9 cellular contexts compared by ENCODE assay signal in genomic region chr4:159016527-159017137, GRCh38.
DNase-seq lines count a peak whose midpoint lies in the region; ATAC-seq and TF ChIP-seq lines count a peak whose summit lies in the region.
"Had no signal": no experiment of that assay in that cellular context is flagged by ENCODE, and none has a peak within 500 bp of the region (broad histone marks: within the 10 kb centered on the region; RNA-seq: fewer than 3 reads in every experiment).

No MANE protein-coding gene starts in this region.

- ATAC-seq in GM19455 (IDR thresholded peaks at IDR 0.05; ENCODE audit: unreplicated experiment) (peak; percentile 52), HG03460 (IDR thresholded peaks at IDR 0.05; ENCODE audit: unreplicated experiment) (peak; percentile 42)

- peak overlapping the region; percentile 30 for H3K4me3 Mint-ChIP-seq in type B pancreatic cell
- H3K4me3 Mint-ChIP-seq in activated naive CD4-positive, alpha-beta T cell treated with anti-CD3 and anti-CD28 coated beads for 36 hours: no peak overlapping the region

- no peak overlapping the region for H3K27ac Mint-ChIP-seq in type B pancreatic cell
- H3K27ac Mint-ChIP-seq in activated naive CD4-positive, alpha-beta T cell treated with anti-CD3 and anti-CD28 coated beads for 36 hours: no peak overlapping the region

- H3K4me3 ChIP-seq in fibroblast of villous mesenchyme (ENCODE audit: low read depth, low read length): no peak overlapping the region
- H3K4me3 ChIP-seq: skin epidermis had no signal

- no peaks in the 10 kb centered on the region for H3K9me3 Mint-ChIP-seq in type B pancreatic cell
- H3K9me3 Mint-ChIP-seq in activated naive CD4-positive, alpha-beta T cell treated with anti-CD3 and anti-CD28 coated beads for 36 hours: no peaks in the 10 kb centered on the region

- intact Hi-C loops in activated naive CD4-positive, alpha-beta T cell treated with anti-CD3 and anti-CD28 coated beads for 36 hours (cut with micrococcal nuclease): no loop called here

- DNase-seq in Ammon's horn (ENCODE audit: low spot score) (peak; percentile 20), fibroblast of villous mesenchyme (ENCODE audit: low read depth) (peak; percentile 22), type B pancreatic cell (ENCODE audit: extremely low spot score, unreplicated experiment) (no peak), activated gamma-delta T cell (lab: John Stamatoyannopoulos, UW) (no peak), mucosa of gallbladder (ENCODE audit: low spot score) (no peak)
- no peak for DNase-seq in activated naive CD4-positive, alpha-beta T cell treated with anti-CD3 and anti-CD28 coated beads for 36 hours

- TF ChIP-seq CTCF in fibroblast of villous mesenchyme (IDR thresholded peaks at IDR 0.05; ENCODE audit: insufficient read depth, low read depth, low read length) (peak; percentile 25), type B pancreatic cell (conservative IDR thresholded peaks at IDR 0.05) (peak; percentile 54)

- CTCF ChIA-PET in activated naive CD4-positive, alpha-beta T cell treated with anti-CD3 and anti-CD28 coated beads for 36 hours (lab: Charles Lee): interaction anchor here (0.6 to 1.4 kb wide), 2 partner anchors 12 to 209 kb away, joined by 3 read pairs; no protein-coding TSS in a partner anchor

- peaks cover 11% of the 10 kb centered on the region for H3K4me1 Mint-ChIP-seq in type B pancreatic cell (ENCODE audit: unreplicated experiment)
- H3K4me1 Mint-ChIP-seq in activated naive CD4-positive, alpha-beta T cell treated with anti-CD3 and anti-CD28 coated beads for 36 hours (ENCODE audit: low read depth): no peaks in the 10 kb centered on the region

- H3K27me3 Mint-ChIP-seq in type B pancreatic cell: no peaks in the 10 kb centered on the region
- H3K27me3 Mint-ChIP-seq in activated naive CD4-positive, alpha-beta T cell treated with anti-CD3 and anti-CD28 coated beads for 36 hours (ENCODE audit: low read depth): peaks cover 6% of the 10 kb centered on the region

- no peaks in the 10 kb centered on the region for H3K36me3 Mint-ChIP-seq in type B pancreatic cell
- no peaks in the 10 kb centered on the region for H3K36me3 Mint-ChIP-seq in activated naive CD4-positive, alpha-beta T cell treated with anti-CD3 and anti-CD28 coated beads for 36 hours (ENCODE audit: low read depth)

Comparison
In these comparisons a context has a peak if more than half of its experiments do, and no peak if none do; other contexts are left out.
1. DNase-seq: peak in Ammon's horn (single experiment) and fibroblast of villous mesenchyme (single experiment); none in type B pancreatic cell (single experiment), activated naive CD4-positive, alpha-beta T cell treated with anti-CD3 and anti-CD28 coated beads for 36 hours (single experiment), activated gamma-delta T cell (single experiment) and mucosa of gallbladder (single experiment).